Comparison of ENCODE assay signal across 22 cellular contexts in genomic region chr3:189901481-189901880, GRCh38.
"Had no signal": no experiment of that assay in that cellular context is flagged by ENCODE, and none has a peak within 500 bp of the region (broad histone marks: within the 10 kb centered on the region; RNA-seq: fewer than 3 reads in every experiment).

No MANE protein-coding gene starts in this region.

- H3K4me3 Mint-ChIP-seq: immature natural killer cell; naive thymus-derived CD8-positive, alpha-beta T cell; nephron progenitor cell; stimulated activated naive CD8-positive, alpha-beta T cell treated with anti-CD3 and anti-CD28 coated beads, Interleukin-15, amount 100 ng/mL, for 72 hours had no signal

- H3K9me3 ChIP-seq: lower lobe of right lung, prostate gland, right atrium auricular region, thyroid gland, upper lobe of left lung had no signal

- H3K27me3 ChIP-seq: dorsolateral prefrontal cortex, right atrium auricular region, thyroid gland, upper lobe of left lung had no signal

- H3K36me3 ChIP-seq: lower lobe of right lung, prostate gland, right atrium auricular region, thyroid gland, upper lobe of left lung had no signal

- H3K4me3 ChIP-seq: dorsolateral prefrontal cortex, lower lobe of right lung, prostate gland, right atrium auricular region, smooth muscle cell, thyroid gland, upper lobe of left lung had no signal

- H3K36me3 Mint-ChIP-seq: immature natural killer cell; naive thymus-derived CD8-positive, alpha-beta T cell had no signal

- H3K27ac Mint-ChIP-seq: immature natural killer cell; naive thymus-derived CD8-positive, alpha-beta T cell; nephron progenitor cell; stimulated activated naive CD8-positive, alpha-beta T cell treated with anti-CD3 and anti-CD28 coated beads, Interleukin-15, amount 100 ng/mL, for 72 hours had no signal

- H3K27ac ChIP-seq: dorsolateral prefrontal cortex, lower lobe of right lung, prostate gland, right atrium auricular region, thyroid gland, upper lobe of left lung had no signal

- H3K4me2 ChIP-seq: smooth muscle cell had no signal

- DNase-seq: dorsolateral prefrontal cortex; effector CD4-positive, alpha-beta T cell; hypothalamus; immature natural killer cell; islet precursor cell; left ventricle myocardium superior; lower lobe of right lung; naive thymus-derived CD8-positive, alpha-beta T cell; nephron progenitor cell; nucleus accumbens; stimulated activated CD4-positive, alpha-beta T cell treated with anti-CD3 and anti-CD28 coated beads, Interleukin-12 subunit alpha, Interleukin-12 subunit beta, amount 100 ng/mL, for 4 hours; stimulated activated CD4-positive, alpha-beta T cell treated with anti-CD3 and anti-CD28 coated beads, Interleukin-1b, Interleukin-23, amount 100 ng/mL, for 48 hours; stimulated activated CD4-positive, alpha-beta T cell treated with anti-CD3 and anti-CD28 coated beads, Interleukin-4, amount 100 ng/mL, for 1 hour; stimulated activated CD8-positive, alpha-beta memory T cell treated with anti-CD3 and anti-CD28 coated beads, Interleukin-4, amount 100 ng/mL, for 48 hours; stimulated activated naive CD4-positive, alpha-beta T cell; stimulated activated naive CD8-positive, alpha-beta T cell treated with anti-CD3 and anti-CD28 coated beads, Interleukin-15, amount 100 ng/mL, for 72 hours; thyroid gland; upper lobe of left lung had no signal

- H3K4me1 ChIP-seq: lower lobe of right lung, prostate gland, right atrium auricular region, thyroid gland, upper lobe of left lung had no signal

- H3K27me3 Mint-ChIP-seq: stimulated activated naive CD8-positive, alpha-beta T cell treated with anti-CD3 and anti-CD28 coated beads, Interleukin-15, amount 100 ng/mL, for 72 hours had no signal

- H3K4me1 Mint-ChIP-seq: immature natural killer cell; naive thymus-derived CD8-positive, alpha-beta T cell; nephron progenitor cell; stimulated activated naive CD8-positive, alpha-beta T cell treated with anti-CD3 and anti-CD28 coated beads, Interleukin-15, amount 100 ng/mL, for 72 hours had no signal

- ATAC-seq: esophagus mucosa; lower lobe of right lung; naive thymus-derived CD8-positive, alpha-beta T cell; stimulated activated naive CD8-positive, alpha-beta T cell treated with anti-CD3 and anti-CD28 coated beads, Interleukin-15, amount 100 ng/mL, for 72 hours had no signal

- H3K9me3 Mint-ChIP-seq: naive thymus-derived CD8-positive, alpha-beta T cell; nephron progenitor cell had no signal
